ENCODE assay signal across 1 cellular context in genomic region chr2:86562485-86562890, GRCh38.
TF ChIP-seq lines count a peak whose summit lies in the region.

No MANE protein-coding gene starts in this region.

TF ChIP-seq in HepG2, 621 proteins besides CTCF, POLR2A, EP300 and RAD21 (continues in another document):
- TF ChIP-seq THRA (CRISPR knock-in tag; IDR thresholded peaks at IDR 0.05; ENCODE audit: borderline replicate concordance), result no peak
- TF ChIP-seq ZNF547 (CRISPR knock-in tag; IDR thresholded peaks at IDR 0.05), result no peak
- TF ChIP-seq XRCC5 (optimal IDR thresholded peaks at IDR 0.05; ENCODE audit: low read length), result no peak
- no peak; the same call in 1 of the 2 replicates for TF ChIP-seq BCL6 (CRISPR knock-in tag; IDR thresholded peaks at IDR 0.05)
- 0 out of 2 replicates have a peak, but pooled peaks have one; percentile 68 for TF ChIP-seq ZMYM2 (CRISPR knock-in tag; IDR thresholded peaks at IDR 0.05)
- TF ChIP-seq, protein P1, sequence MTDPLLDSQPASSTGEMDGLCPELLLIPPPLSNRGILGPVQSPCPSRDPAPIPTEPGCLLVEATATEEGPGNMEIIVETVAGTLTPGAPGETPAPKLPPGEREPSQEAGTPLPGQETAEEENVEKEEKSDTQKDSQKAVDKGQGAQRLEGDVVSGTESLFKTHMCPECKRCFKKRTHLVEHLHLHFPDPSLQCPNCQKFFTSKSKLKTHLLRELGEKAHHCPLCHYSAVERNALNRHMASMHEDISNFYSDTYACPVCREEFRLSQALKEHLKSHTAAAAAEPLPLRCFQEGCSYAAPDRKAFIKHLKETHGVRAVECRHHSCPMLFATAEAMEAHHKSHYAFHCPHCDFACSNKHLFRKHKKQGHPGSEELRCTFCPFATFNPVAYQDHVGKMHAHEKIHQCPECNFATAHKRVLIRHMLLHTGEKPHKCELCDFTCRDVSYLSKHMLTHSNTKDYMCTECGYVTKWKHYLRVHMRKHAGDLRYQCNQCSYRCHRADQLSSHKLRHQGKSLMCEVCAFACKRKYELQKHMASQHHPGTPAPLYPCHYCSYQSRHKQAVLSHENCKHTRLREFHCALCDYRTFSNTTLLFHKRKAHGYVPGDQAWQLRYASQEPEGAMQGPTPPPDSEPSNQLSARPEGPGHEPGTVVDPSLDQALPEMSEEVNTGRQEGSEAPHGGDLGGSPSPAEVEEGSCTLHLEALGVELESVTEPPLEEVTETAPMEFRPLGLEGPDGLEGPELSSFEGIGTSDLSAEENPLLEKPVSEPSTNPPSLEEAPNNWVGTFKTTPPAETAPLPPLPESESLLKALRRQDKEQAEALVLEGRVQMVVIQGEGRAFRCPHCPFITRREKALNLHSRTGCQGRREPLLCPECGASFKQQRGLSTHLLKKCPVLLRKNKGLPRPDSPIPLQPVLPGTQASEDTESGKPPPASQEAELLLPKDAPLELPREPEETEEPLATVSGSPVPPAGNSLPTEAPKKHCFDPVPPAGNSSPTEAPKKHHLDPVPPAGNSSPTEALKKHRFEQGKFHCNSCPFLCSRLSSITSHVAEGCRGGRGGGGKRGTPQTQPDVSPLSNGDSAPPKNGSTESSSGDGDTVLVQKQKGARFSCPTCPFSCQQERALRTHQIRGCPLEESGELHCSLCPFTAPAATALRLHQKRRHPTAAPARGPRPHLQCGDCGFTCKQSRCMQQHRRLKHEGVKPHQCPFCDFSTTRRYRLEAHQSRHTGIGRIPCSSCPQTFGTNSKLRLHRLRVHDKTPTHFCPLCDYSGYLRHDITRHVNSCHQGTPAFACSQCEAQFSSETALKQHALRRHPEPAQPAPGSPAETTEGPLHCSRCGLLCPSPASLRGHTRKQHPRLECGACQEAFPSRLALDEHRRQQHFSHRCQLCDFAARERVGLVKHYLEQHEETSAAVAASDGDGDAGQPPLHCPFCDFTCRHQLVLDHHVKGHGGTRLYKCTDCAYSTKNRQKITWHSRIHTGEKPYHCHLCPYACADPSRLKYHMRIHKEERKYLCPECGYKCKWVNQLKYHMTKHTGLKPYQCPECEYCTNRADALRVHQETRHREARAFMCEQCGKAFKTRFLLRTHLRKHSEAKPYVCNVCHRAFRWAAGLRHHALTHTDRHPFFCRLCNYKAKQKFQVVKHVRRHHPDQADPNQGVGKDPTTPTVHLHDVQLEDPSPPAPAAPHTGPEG (CRISPR knock-in tag; IDR thresholded peaks at IDR 0.05), result 0 out of 2 replicates have a peak, but pooled peaks have one; percentile 28
- no peak for TF ChIP-seq GATA4 (IDR thresholded peaks at IDR 0.05; ENCODE audit: borderline replicate concordance, low read depth)
- no peak for TF ChIP-seq NR3C1 (CRISPR knock-in tag; IDR thresholded peaks at IDR 0.05)
- 0 out of 2 replicates have a peak, but pooled peaks have one; percentile 60 for TF ChIP-seq CCDC6 (CRISPR knock-in tag; IDR thresholded peaks at IDR 0.05)
- peak; percentile 57; the same call in 1 of the 2 replicates for TF ChIP-seq ZNF605 (CRISPR knock-in tag; IDR thresholded peaks at IDR 0.05)
- no peak for TF ChIP-seq GATAD2A (CRISPR knock-in tag; IDR thresholded peaks at IDR 0.05)
- 0 out of 2 replicates have a peak, but pooled peaks have one; percentile 64 for TF ChIP-seq CC2D1A (CRISPR knock-in tag; IDR thresholded peaks at IDR 0.05)
- 0 out of 2 replicates have a peak, but pooled peaks have one; percentile 6 for TF ChIP-seq ZNF367 (CRISPR knock-in tag; IDR thresholded peaks at IDR 0.05; ENCODE audit: borderline replicate concordance)
- TF ChIP-seq MLLT10 (CRISPR knock-in tag; IDR thresholded peaks at IDR 0.05), result no peak
- no peak for TF ChIP-seq RARA (CRISPR knock-in tag; IDR thresholded peaks at IDR 0.05)
- TF ChIP-seq IRX3 (CRISPR knock-in tag; IDR thresholded peaks at IDR 0.05; ENCODE audit: borderline replicate concordance, low read depth), result no peak
- no peak for TF ChIP-seq CBX2 (IDR thresholded peaks at IDR 0.05; ENCODE audit: low read depth, low read length)
- 0 out of 2 replicates have a peak, but pooled peaks have one; percentile 46 for TF ChIP-seq CBX2 (CRISPR knock-in tag; IDR thresholded peaks at IDR 0.05; ENCODE audit: low read depth)
- no peak for TF ChIP-seq SAFB2 (CRISPR knock-in tag; IDR thresholded peaks at IDR 0.05; ENCODE audit: borderline replicate concordance, low read depth)
- TF ChIP-seq HOXA9 (CRISPR knock-in tag; IDR thresholded peaks at IDR 0.05; ENCODE audit: borderline replicate concordance), result no peak
- TF ChIP-seq CENPX (CRISPR knock-in tag; IDR thresholded peaks at IDR 0.05), result no peak
- no peak for TF ChIP-seq NCOA5 (CRISPR knock-in tag; IDR thresholded peaks at IDR 0.05)
- no peak for TF ChIP-seq ATF6 (CRISPR knock-in tag; conservative IDR thresholded peaks at IDR 0.05)
- TF ChIP-seq ZBTB7A (CRISPR knock-in tag; IDR thresholded peaks at IDR 0.05), result no peak; the same call in 1 of the 2 replicates
- TF ChIP-seq ZSCAN12 (CRISPR knock-in tag; IDR thresholded peaks at IDR 0.05), result no peak
- TF ChIP-seq ZNF883 (CRISPR knock-in tag; IDR thresholded peaks at IDR 0.05; ENCODE audit: not compliant biosample characterization), result no peak
- peak; percentile 90 for TF ChIP-seq ZNF263 (CRISPR knock-in tag; IDR thresholded peaks at IDR 0.05)
- no peak for TF ChIP-seq STAG1 (CRISPR knock-in tag; IDR thresholded peaks at IDR 0.05)
- no peak for TF ChIP-seq PRDM10 (CRISPR knock-in tag; IDR thresholded peaks at IDR 0.05; ENCODE audit: low read depth)
- TF ChIP-seq ZNF501 (CRISPR knock-in tag; IDR thresholded peaks at IDR 0.05), result no peak
- TF ChIP-seq ZNF790 (CRISPR knock-in tag; IDR thresholded peaks at IDR 0.05; ENCODE audit: borderline replicate concordance), result peak; percentile 56; the same call in 1 of the 2 replicates
- no peak for TF ChIP-seq HNF4G (IDR thresholded peaks at IDR 0.05; ENCODE audit: borderline replicate concordance, low read depth, low read length)
- 0 out of 2 replicates have a peak, but pooled peaks have one; percentile 35 for TF ChIP-seq HNF4G (CRISPR knock-in tag; IDR thresholded peaks at IDR 0.05; ENCODE audit: borderline replicate concordance, low read depth)
- TF ChIP-seq ZBTB25 (CRISPR knock-in tag; IDR thresholded peaks at IDR 0.05), result no peak
- TF ChIP-seq ZNF570 (CRISPR knock-in tag; IDR thresholded peaks at IDR 0.05; ENCODE audit: borderline replicate concordance), result peak; percentile 67; the same call in 1 of the 2 replicates
- no peak for TF ChIP-seq JUND (CRISPR knock-in tag; IDR thresholded peaks at IDR 0.05)
- no peak for TF ChIP-seq PPARG (CRISPR knock-in tag; conservative IDR thresholded peaks at IDR 0.05)
- TF ChIP-seq ZNF839 (CRISPR knock-in tag; IDR thresholded peaks at IDR 0.05; ENCODE audit: borderline replicate concordance), result no peak
- TF ChIP-seq ZNF776 (CRISPR knock-in tag; IDR thresholded peaks at IDR 0.05), result peak; percentile 2; the same call in 1 of the 2 replicates
- TF ChIP-seq CAMTA2 (CRISPR knock-in tag; IDR thresholded peaks at IDR 0.05; ENCODE audit: borderline replicate concordance), result no peak
- TF ChIP-seq ZNF446 (CRISPR knock-in tag; IDR thresholded peaks at IDR 0.05), result no peak; the same call in 1 of the 2 replicates
- TF ChIP-seq ZFP90 (CRISPR knock-in tag; IDR thresholded peaks at IDR 0.05; ENCODE audit: borderline replicate concordance), result no peak
- no peak for TF ChIP-seq NR0B2 (CRISPR knock-in tag; IDR thresholded peaks at IDR 0.05)
- no peak for TF ChIP-seq EEA1 (CRISPR knock-in tag; IDR thresholded peaks at IDR 0.05; ENCODE audit: borderline replicate concordance)
- no peak for TF ChIP-seq ZBTB4 (CRISPR knock-in tag; IDR thresholded peaks at IDR 0.05; ENCODE audit: borderline replicate concordance)
